8 cellular contexts compared by ENCODE assay signal in the genomic region with DNA sequence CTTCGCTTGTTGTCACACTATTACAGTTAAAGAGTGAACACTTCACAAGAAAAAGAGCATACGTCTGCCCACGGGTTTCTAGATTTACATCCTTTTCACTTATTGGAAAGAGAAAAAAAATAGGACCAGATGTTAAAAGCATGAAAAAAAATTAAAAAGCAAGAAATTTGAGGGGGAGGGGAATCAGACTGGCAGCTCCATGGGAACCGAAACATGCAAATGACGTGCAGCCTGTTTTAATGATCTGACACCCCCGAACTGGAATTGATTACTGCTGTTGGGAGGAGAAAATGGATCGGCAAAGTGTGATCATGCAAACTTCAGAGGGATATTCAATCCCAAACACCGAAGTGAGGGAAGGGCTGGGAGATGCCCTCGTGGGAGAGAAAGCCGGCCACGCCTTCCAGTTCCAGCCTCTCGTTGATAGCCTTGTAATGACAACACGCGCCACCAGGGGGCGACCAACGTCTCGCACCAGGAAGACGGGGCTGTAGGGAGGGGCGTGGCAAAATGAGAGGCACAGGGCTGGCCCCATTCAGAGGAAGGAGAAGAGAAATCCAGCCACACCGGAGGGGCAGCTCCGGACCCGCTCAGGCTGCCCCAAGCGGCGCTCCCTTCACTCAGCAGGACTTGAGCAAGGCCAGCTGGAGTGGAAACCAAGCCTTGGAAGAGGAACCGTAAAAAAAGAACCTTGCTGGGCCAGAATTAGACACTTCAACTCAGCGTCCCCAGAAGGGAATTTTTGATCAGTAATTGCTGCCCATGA. TPM values are rescaled to one million over a fixed set of nuclear protein-coding genes. Genes with fewer than 3 reads are reported as not detected.
A peak's percentile ranks its signal among the peaks of the same experiment; 100 is the strongest.
DNase-seq lines count a peak whose midpoint lies in the region; TF ChIP-seq lines count a peak whose summit lies in the region.

No MANE protein-coding gene starts in this region.

- TF ChIP-seq CTCF in RWPE1 (conservative IDR thresholded peaks at IDR 0.05; ENCODE audit: low read depth) (peak; percentile 87), neural cell (IDR thresholded peaks at IDR 0.05; ENCODE audit: poor library complexity, severe bottlenecking) (peak; percentile 84)

- H3K36me3 ChIP-seq in Karpas-422 (ENCODE audit: insufficient read depth, low read length) (no peaks in the 10 kb centered on the region), neural cell (ENCODE audit: insufficient read depth, low read length) (no peaks in the 10 kb centered on the region)

- H3K9ac ChIP-seq in Karpas-422 (ENCODE audit: low read length) (peak overlapping the region; percentile 65), neural cell (ENCODE audit: low read length) (no peak overlapping the region)

- H3K9me3 Mint-ChIP-seq in stimulated activated naive CD8-positive, alpha-beta T cell treated with anti-CD3 and anti-CD28 coated beads, Interleukin-15, Interleukin-2, amounts not matched to agents 100 ng/mL and 50 ng/mL, for 24 hours: no peaks in the 10 kb centered on the region

- POLR2A ChIA-PET in RWPE1 (lab: Yijun Ruan, JAX; ENCODE audit: low non-redundant PET): no interaction called here

- H3K4me3 Mint-ChIP-seq in stimulated activated naive CD8-positive, alpha-beta T cell treated with anti-CD3 and anti-CD28 coated beads, Interleukin-15, Interleukin-2, amounts not matched to agents 100 ng/mL and 50 ng/mL, for 24 hours: peak overlapping the region; percentile 77

- H3K79me2 ChIP-seq in Karpas-422 (ENCODE audit: low read length) (no peaks in the 10 kb centered on the region), neural cell (replicated peaks; ENCODE audit: insufficient read depth, low read length) (no peaks in the 10 kb centered on the region)

- H3K4me2 ChIP-seq in Karpas-422 (ENCODE audit: low read depth, low read length, poor library complexity, severe bottlenecking): peak overlapping the region; percentile 66
- no peak overlapping the region for H3K4me2 ChIP-seq in neural cell (ENCODE audit: low read length)

- CTCF ChIA-PET in RWPE1 (lab: Yijun Ruan, JAX): interaction anchor here (0.5 to 3.5 kb wide), 11 partner anchors 17 to 1297 kb away, joined by 3 to 19 read pairs (median 4); no protein-coding TSS in a partner anchor

- DNase-seq in ELF-1 (ENCODE audit: low read depth, low spot score) (peak; percentile 99), GOT3 (lab: John Stamatoyannopoulos, UW) (peak; percentile 71), Karpas-422 (peak; percentile 96), RWPE1 (ENCODE audit: low spot score) (peak; percentile 91), fibroblast of peridontal ligament (ENCODE audit: extremely low read depth) (peak; percentile 69)
- peak; percentile 85 to 93 for DNase-seq in activated T-helper 1 cell treated with anti-CD3 and anti-CD28 coated beads, Interleukin-2, amount 50 U/mL, for 16 hours (ENCODE audit: low read depth in 1 of 2, low spot score in 1 of 2)

- peak overlapping the region; percentile 57 for H3K4me3 ChIP-seq in Karpas-422 (ENCODE audit: low read length)
- H3K4me3 ChIP-seq in neural cell (ENCODE audit: low read length): peak overlapping the region; percentile 30

- TF ChIP-seq RAD21 in neural cell (conservative IDR thresholded peaks at IDR 0.05): peak; percentile 71

- peaks cover 34% of the 10 kb centered on the region for H3K4me1 ChIP-seq in Karpas-422 (ENCODE audit: low read length)

- no peak for TF ChIP-seq EP300 in neural cell (conservative IDR thresholded peaks at IDR 0.05; ENCODE audit: poor library complexity, severe bottlenecking)

- no peaks in the 10 kb centered on the region for H3K9me3 ChIP-seq in Karpas-422 (ENCODE audit: low read length)
- no peaks in the 10 kb centered on the region for H3K9me3 ChIP-seq in neural cell (ENCODE audit: low read length)

- H3K27me3 ChIP-seq in Karpas-422 (ENCODE audit: low read length): no peaks in the 10 kb centered on the region
- H3K27me3 ChIP-seq in neural cell (ENCODE audit: insufficient read depth, low read depth, low read length): no peaks in the 10 kb centered on the region

- peak overlapping the region; percentile 34 for H3K27ac Mint-ChIP-seq in stimulated activated naive CD8-positive, alpha-beta T cell treated with anti-CD3 and anti-CD28 coated beads, Interleukin-15, Interleukin-2, amounts not matched to agents 100 ng/mL and 50 ng/mL, for 24 hours

- H3F3A ChIP-seq in neural cell (ENCODE audit: insufficient read depth, low read length, poor library complexity, severe bottlenecking): no peaks in the 10 kb centered on the region

- H3K4me1 Mint-ChIP-seq in stimulated activated naive CD8-positive, alpha-beta T cell treated with anti-CD3 and anti-CD28 coated beads, Interleukin-15, Interleukin-2, amounts not matched to agents 100 ng/mL and 50 ng/mL, for 24 hours (ENCODE audit: low read depth): peaks cover 9% of the 10 kb centered on the region

- H3K27ac ChIP-seq in Karpas-422 (ENCODE audit: low read length): no peak overlapping the region
- no peak overlapping the region for H3K27ac ChIP-seq in RWPE1
- H3K27ac ChIP-seq in neural cell (ENCODE audit: low read length): peak overlapping the region; percentile 21

- H4K20me1 ChIP-seq in Karpas-422 (ENCODE audit: insufficient read depth, low read depth, low read length) (no peaks in the 10 kb centered on the region), neural cell (ENCODE audit: insufficient read depth) (no peaks in the 10 kb centered on the region)

- H2AFZ ChIP-seq in Karpas-422 (ENCODE audit: low read length): peak overlapping the region; percentile 96
- no peak overlapping the region for H2AFZ ChIP-seq in neural cell (ENCODE audit: low read depth, low read length)

- H3K27me3 Mint-ChIP-seq in stimulated activated naive CD8-positive, alpha-beta T cell treated with anti-CD3 and anti-CD28 coated beads, Interleukin-15, Interleukin-2, amounts not matched to agents 100 ng/mL and 50 ng/mL, for 24 hours: peaks cover 30% of the 10 kb centered on the region

- H3K36me3 Mint-ChIP-seq in stimulated activated naive CD8-positive, alpha-beta T cell treated with anti-CD3 and anti-CD28 coated beads, Interleukin-15, Interleukin-2, amounts not matched to agents 100 ng/mL and 50 ng/mL, for 24 hours (ENCODE audit: low read depth): no peaks in the 10 kb centered on the region

- H3K9me2 ChIP-seq in Karpas-422 (replicated peaks; ENCODE audit: insufficient read depth, low read length) (no peaks in the 10 kb centered on the region), neural cell (ENCODE audit: insufficient read depth, low read length) (no peaks in the 10 kb centered on the region)

TF ChIP-seq in neural cell, 6 proteins besides CTCF, POLR2A, EP300 and RAD21:
- TF ChIP-seq POLR2AphosphoS5 (IDR thresholded peaks at IDR 0.05) (no peak), EZH2 (IDR thresholded peaks at IDR 0.05; ENCODE audit: borderline replicate concordance, insufficient read depth, low read length, poor library complexity, severe bottlenecking) (no peak), SMC3 (conservative IDR thresholded peaks at IDR 0.05; ENCODE audit: poor library complexity) (peak; percentile 82)

RNA-seq across cellular contexts. Expression of a gene that starts 53.8 kb away (rescaled TPM):
- total RNA-seq in Karpas-422 (2014; rRNA removed; shearing (Covaris generic); ENCODE audit: low replicate concordance): not detected in 2 replicates
- polyA plus RNA-seq in neural cell: 60.8 and 65.4 TPM in 2 replicates
- 110 and 121 TPM in 2 replicates for polyA minus RNA-seq in neural cell
